10 cellular contexts compared by ENCODE assay signal in the genomic region with DNA sequence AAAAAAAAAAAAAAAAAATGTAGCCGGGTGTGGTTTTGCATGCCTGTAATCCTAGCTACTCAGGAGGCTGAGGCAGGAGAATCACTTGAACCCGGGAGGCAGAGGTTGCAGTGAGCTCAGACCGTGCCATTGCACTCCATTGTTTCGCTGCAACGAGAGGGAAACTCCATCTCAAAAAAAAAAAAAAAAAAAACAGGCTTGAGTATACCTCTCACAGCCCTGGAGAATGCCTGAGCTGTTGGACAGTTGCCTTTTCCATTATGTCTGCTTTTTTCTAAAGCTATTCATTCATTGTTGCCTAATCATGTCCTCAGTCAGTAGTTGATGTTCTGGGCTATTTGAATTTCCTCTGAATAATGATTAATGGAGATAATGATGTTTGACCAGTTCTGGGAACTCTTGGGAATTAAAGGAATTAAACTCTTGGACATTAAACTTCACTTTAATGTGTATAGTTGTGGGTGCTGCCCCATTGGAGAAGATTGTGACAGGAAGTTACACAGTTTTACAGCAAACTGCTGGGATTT. TPM values are rescaled to one million over a fixed set of nuclear protein-coding genes. Genes with fewer than 3 reads are reported as not detected.
DNase-seq lines count a peak whose midpoint lies in the region; ATAC-seq and TF ChIP-seq lines count a peak whose summit lies in the region.
"Had no signal": no experiment of that assay in that cellular context is flagged by ENCODE, and none has a peak within 500 bp of the region (broad histone marks: within the 10 kb centered on the region; RNA-seq: fewer than 3 reads in every experiment).

No MANE protein-coding gene starts in this region.

- H2BK12ac ChIP-seq in mesenchymal stem cell (ENCODE audit: low read length in 2 of 2) = no peak overlapping the region

- H4K8ac ChIP-seq in mesenchymal stem cell (ENCODE audit: low read length) = no peak overlapping the region

- no peak overlapping the region for H3K23ac ChIP-seq in mesenchymal stem cell (ENCODE audit: low read length in 2 of 2)

- no peak overlapping the region for H2AFZ ChIP-seq in mesenchymal stem cell (ENCODE audit: low read depth, low read length)

- no peaks in the 10 kb centered on the region for H3K9me3 ChIP-seq in BLaER1 treated with 17β-estradiol and CSF1 and Interleukin-3, amounts not matched to agents 10 nM and 100 nM (replicated peaks in 1 of 11)
- H3K9me3 ChIP-seq in mesenchymal stem cell (ENCODE audit: control insufficient read depth, low read length) = no peaks in the 10 kb centered on the region
- H3K9me3 ChIP-seq: sigmoid colon had no signal

- ATAC-seq in foreskin keratinocyte = no peak

- no peak overlapping the region for H3K4me3 ChIP-seq in BLaER1 treated with 17β-estradiol and CSF1 and Interleukin-3, amounts not matched to agents 10 nM and 100 nM
- H3K4me3 ChIP-seq in cardiac fibroblast (replicated peaks in 1 of 2; ENCODE audit: low read depth in 2 of 2, low read length in 2 of 2) (no peak overlapping the region), mesenchymal stem cell (ENCODE audit: insufficient read depth in 1 of 2, low read depth in 1 of 2, low read length in 2 of 2) (no peak overlapping the region)
- H3K4me3 ChIP-seq: sigmoid colon had no signal

- no peak overlapping the region for H3K18ac ChIP-seq in mesenchymal stem cell (ENCODE audit: low read depth in 1 of 2, low read length in 2 of 2)

- H3K4ac ChIP-seq in mesenchymal stem cell (ENCODE audit: low read depth in 1 of 2, low read length in 2 of 2) = no peak overlapping the region

- no peaks in the 10 kb centered on the region for H3K27me3 ChIP-seq in BLaER1 treated with 17β-estradiol and CSF1 and Interleukin-3, amounts not matched to agents 10 nM and 100 nM
- H3K27me3 ChIP-seq in mesenchymal stem cell (ENCODE audit: control insufficient read depth in 1 of 2, insufficient read depth in 1 of 2, low read length in 2 of 2) (no peaks in the 10 kb centered on the region), foreskin keratinocyte (no peaks in the 10 kb centered on the region)
- H3K27me3 ChIP-seq: sigmoid colon had no signal

- no peak overlapping the region for H4K91ac ChIP-seq in mesenchymal stem cell (ENCODE audit: low read length)

- peak overlapping the region; percentile 58 to 80 (median 71); a peak in 21 of 22 replicates for H3K4me2 ChIP-seq in BLaER1 treated with 17β-estradiol and CSF1 and Interleukin-3, amounts not matched to agents 10 nM and 100 nM
- H3K4me2 ChIP-seq in mesenchymal stem cell (ENCODE audit: low read length, poor library complexity, severe bottlenecking) = no peak overlapping the region

- H3K14ac ChIP-seq in mesenchymal stem cell (ENCODE audit: low read length in 2 of 2) = no peak overlapping the region

- H2BK15ac ChIP-seq in mesenchymal stem cell (ENCODE audit: low read depth, poor library complexity, severe bottlenecking) = no peak overlapping the region

- peaks cover 31% of the 10 kb centered on the region for H3K79me1 ChIP-seq in mesenchymal stem cell (replicated peaks; ENCODE audit: low read length, poor library complexity, severe bottlenecking)

- peak overlapping the region in 7 of 11 experiments; percentile 4 to 53 (median 38); a peak in 11 of 22 replicates for H3K27ac ChIP-seq in BLaER1 treated with 17β-estradiol and CSF1 and Interleukin-3, amounts not matched to agents 10 nM and 100 nM
- H3K27ac ChIP-seq in mesenchymal stem cell (ENCODE audit: low read length, poor library complexity, severe bottlenecking) = peak overlapping the region; percentile 86
- no peak overlapping the region for H3K27ac ChIP-seq in foreskin keratinocyte
- H3K27ac ChIP-seq: sigmoid colon had no signal

- DNase-seq in NCI-H2029 (lab: John Stamatoyannopoulos, UW) (peak; percentile 24), cardiac fibroblast (ENCODE audit: low read depth in 2 of 2) (peak; percentile 88 to 89), mesenchymal stem cell (peak; percentile 79), NK-92 (lab: John Stamatoyannopoulos, UW; ENCODE audit: unreplicated experiment) (no peak), KG1 (lab: John Stamatoyannopoulos, UW) (no peak), NCI-H2081 treated with DMSO at 0.1 percent for 48 hours (lab: John Stamatoyannopoulos, UW) (no peak), foreskin keratinocyte (no peak)
- DNase-seq: NCI-H1930, sigmoid colon had no signal

- TF ChIP-seq CTCF in cardiac fibroblast (IDR thresholded peaks at IDR 0.05; ENCODE audit: low read depth, low read length) (no peak), foreskin keratinocyte (conservative IDR thresholded peaks at IDR 0.05) (no peak)

- no peak overlapping the region for H2AK5ac ChIP-seq in mesenchymal stem cell (ENCODE audit: low read length, severe bottlenecking)

- H3K9ac ChIP-seq in BLaER1 treated with 17β-estradiol and CSF1 and Interleukin-3, amounts not matched to agents 10 nM and 100 nM = peak overlapping the region in 2 of 11 experiments; percentile 30 to 34; a peak in 1 of 22 replicates
- H3K9ac ChIP-seq in mesenchymal stem cell (ENCODE audit: low read length) = no peak overlapping the region

- peaks cover 29 to 48% (median 36%) of the 10 kb centered on the region in 10 experiments for H3K4me1 ChIP-seq in BLaER1 treated with 17β-estradiol and CSF1 and Interleukin-3, amounts not matched to agents 10 nM and 100 nM
- peaks cover 9% of the 10 kb centered on the region for H3K4me1 ChIP-seq in mesenchymal stem cell (ENCODE audit: control insufficient read depth, insufficient read depth, low read depth, low read length)
- peaks cover 17% of the 10 kb centered on the region for H3K4me1 ChIP-seq in foreskin keratinocyte

- no peak overlapping the region for H2BK120ac ChIP-seq in mesenchymal stem cell (ENCODE audit: low read depth, low read length)

- 85% methylated on average over 5 of the region's 5 CpGs for WGBS in mesenchymal stem cell

- peaks cover 60 to 87% (median 77%) of the 10 kb centered on the region in 11 experiments for H3K36me3 ChIP-seq in BLaER1 treated with 17β-estradiol and CSF1 and Interleukin-3, amounts not matched to agents 10 nM and 100 nM
- H3K36me3 ChIP-seq in mesenchymal stem cell (ENCODE audit: control insufficient read depth in 1 of 2, insufficient read depth in 2 of 2, low read depth in 1 of 2, low read length in 2 of 2) = peaks cover 7 to 41% of the 10 kb centered on the region in 2 experiments

- H4K20me1 ChIP-seq in BLaER1 treated with 17β-estradiol and CSF1 and Interleukin-3, amounts not matched to agents 10 nM and 100 nM = peaks cover 60 to 99% (median 89%) of the 10 kb centered on the region in 11 experiments; a peak in 21 of 22 replicates

- no peak overlapping the region for H2BK5ac ChIP-seq in mesenchymal stem cell (ENCODE audit: low read depth, low read length, poor library complexity, severe bottlenecking)

RNA-seq across cellular contexts. Expression of a gene that starts 11.8 kb away (rescaled TPM):
- 42.5 TPM for polyA plus RNA-seq in mesenchymal stem cell (2013, experiment 1 of 2)
- polyA plus RNA-seq in mesenchymal stem cell (2013, experiment 2 of 2) = 41.6 TPM
- total RNA-seq in foreskin keratinocyte = 140 and 152 TPM in 2 replicates
- polyA plus RNA-seq in foreskin keratinocyte = 200 and 221 TPM in 2 replicates

RNA-seq across cellular contexts. Expression of a gene that starts 13.6 kb away (rescaled TPM):
- polyA plus RNA-seq in mesenchymal stem cell (2013, experiment 1 of 2) = 47.8 TPM
- 47.4 TPM for polyA plus RNA-seq in mesenchymal stem cell (2013, experiment 2 of 2)
- total RNA-seq in foreskin keratinocyte = 75.5 and 75.9 TPM in 2 replicates
- 81.9 and 83.9 TPM in 2 replicates for polyA plus RNA-seq in foreskin keratinocyte

RNA-seq across cellular contexts. Expression of a gene that starts 50.6 kb away (rescaled TPM):
- polyA plus RNA-seq in mesenchymal stem cell (2013, experiment 1 of 2) = 27.5 TPM
- polyA plus RNA-seq in mesenchymal stem cell (2013, experiment 2 of 2) = 28.7 TPM
- 45.2 and 46.3 TPM in 2 replicates for total RNA-seq in foreskin keratinocyte
- 50.2 and 52.6 TPM in 2 replicates for polyA plus RNA-seq in foreskin keratinocyte

Comparison
In these comparisons a context has a peak if more than half of its experiments do, and no peak if none do; other contexts are left out.
1. DNase-seq: peak in NCI-H2029 (single experiment), cardiac fibroblast (2 of 2) and mesenchymal stem cell (single experiment); none in NK-92 (single experiment), KG1 (single experiment), NCI-H2081 treated with DMSO at 0.1 percent for 48 hours (single experiment) and foreskin keratinocyte (0 of 2).